In the genomic region with DNA sequence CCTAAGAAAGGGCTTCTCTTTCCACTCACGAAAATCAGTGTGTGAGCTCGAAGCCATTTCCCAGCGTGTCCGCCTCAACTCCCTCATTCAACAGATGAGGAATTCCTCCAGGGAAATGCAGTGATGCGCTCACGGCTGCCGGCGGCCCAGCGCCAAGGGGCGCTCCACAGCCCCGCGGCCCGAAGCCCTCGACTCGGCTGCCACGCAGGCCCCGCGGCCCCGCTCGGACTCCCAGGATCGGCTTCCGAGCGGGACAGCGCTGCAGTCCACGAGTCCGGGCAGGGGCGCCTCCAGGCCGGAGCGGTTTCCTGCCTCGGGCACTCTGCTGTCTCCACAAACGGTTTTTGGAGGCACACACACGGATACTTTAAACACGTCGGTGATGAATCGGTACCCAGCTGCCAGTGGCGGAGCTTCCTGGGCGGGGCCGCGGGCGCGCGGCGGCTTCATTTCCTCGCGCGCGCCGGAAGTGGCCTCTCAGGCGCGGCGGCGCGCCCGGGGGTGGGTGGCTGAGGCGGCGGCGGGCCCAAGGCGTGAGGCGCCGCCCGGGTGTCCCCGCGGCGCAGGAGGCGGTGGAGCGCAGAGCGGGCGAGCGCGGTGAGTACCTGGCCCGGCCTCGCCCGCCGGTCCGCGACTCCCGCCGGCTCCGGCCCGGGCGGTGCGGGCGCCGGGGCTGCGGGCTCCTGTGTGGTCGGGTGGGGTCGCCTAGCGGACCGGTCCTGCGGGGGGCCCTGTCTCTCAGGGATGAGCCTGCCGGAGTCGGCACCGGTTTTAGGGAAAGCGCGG, we compare ENCODE assay signal across 8 cellular contexts.
DNase-seq lines count a peak whose midpoint lies in the region; ATAC-seq and TF ChIP-seq lines count a peak whose summit lies in the region.

A gene with protein sequence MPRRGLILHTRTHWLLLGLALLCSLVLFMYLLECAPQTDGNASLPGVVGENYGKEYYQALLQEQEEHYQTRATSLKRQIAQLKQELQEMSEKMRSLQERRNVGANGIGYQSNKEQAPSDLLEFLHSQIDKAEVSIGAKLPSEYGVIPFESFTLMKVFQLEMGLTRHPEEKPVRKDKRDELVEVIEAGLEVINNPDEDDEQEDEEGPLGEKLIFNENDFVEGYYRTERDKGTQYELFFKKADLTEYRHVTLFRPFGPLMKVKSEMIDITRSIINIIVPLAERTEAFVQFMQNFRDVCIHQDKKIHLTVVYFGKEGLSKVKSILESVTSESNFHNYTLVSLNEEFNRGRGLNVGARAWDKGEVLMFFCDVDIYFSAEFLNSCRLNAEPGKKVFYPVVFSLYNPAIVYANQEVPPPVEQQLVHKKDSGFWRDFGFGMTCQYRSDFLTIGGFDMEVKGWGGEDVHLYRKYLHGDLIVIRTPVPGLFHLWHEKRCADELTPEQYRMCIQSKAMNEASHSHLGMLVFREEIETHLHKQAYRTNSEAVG (plus strand): TSS at position 475 of the 786 bp plus-strand sequence. CDS start 16,705 bp downstream, outside the sequence.

- ATAC-seq in GM18498 (IDR thresholded peaks at IDR 0.05; ENCODE audit: unreplicated experiment) (peak; percentile 76), HG02870 (IDR thresholded peaks at IDR 0.05; ENCODE audit: unreplicated experiment) (peak; percentile 49)

- TF ChIP-seq CTCF in astrocyte of the cerebellum (IDR thresholded peaks at IDR 0.05; ENCODE audit: low read depth, low read length, missing control alignments) = no peak

- DNase-seq in NCI-H146 treated with DMSO at 0.1 percent for 48 hours (lab: John Stamatoyannopoulos, UW; ENCODE audit: unreplicated experiment) = peak; percentile 41
- DNase-seq in T1000 (lab: John Stamatoyannopoulos, UW) = peak; percentile 62
- peak; percentile 40 for DNase-seq in astrocyte of the cerebellum (ENCODE audit: low read depth)
- DNase-seq in hippocampal formation (lab: John Stamatoyannopoulos, UW) = peak; percentile 80 to 82
- peak; percentile 94 for DNase-seq in retina
- no peak for DNase-seq in OCI-M2 (lab: John Stamatoyannopoulos, UW; ENCODE audit: unreplicated experiment)

- in situ Hi-C loops in astrocyte of the cerebellum (cut with HindIII; ENCODE audit: low sequenced_read_pairs) = no loop called here

- H3K4me3 ChIP-seq in astrocyte of the cerebellum (ENCODE audit: low read depth, low read length) = peak within 1 kb of the TSS; percentile 87
